Comparison of ENCODE assay signal across 21 cellular contexts in genomic region chr1:3066826-3067225, GRCh38. TPM values are rescaled to one million over a fixed set of nuclear protein-coding genes. Genes with fewer than 3 reads are reported as not detected.
A peak's percentile ranks its signal among the peaks of the same experiment; 100 is the strongest.
DNase-seq lines count a peak whose midpoint lies in the region; ATAC-seq and TF ChIP-seq lines count a peak whose summit lies in the region.
"Had no signal": no experiment of that assay in that cellular context is flagged by ENCODE, and none has a peak within 500 bp of the region (broad histone marks: within the 10 kb centered on the region; RNA-seq: fewer than 3 reads in every experiment).

No MANE protein-coding gene starts in this region.

- H2BK120ac ChIP-seq in neuronal stem cell (ENCODE audit: low read depth, low read length), result peak overlapping the region; percentile 82

- intact Hi-C loops in left cardiac atrium (cut with DNase I) (loop anchor here in 1 of 2 donors (10.0 kb wide), 1 partner anchor 338 kb away; no protein-coding TSS in a partner anchor), tibial artery (cut with DNase I; ENCODE audit: low total_unique reads) (loop anchor here (5.0 kb wide), 3 partner anchors 155 to 340 kb away; no protein-coding TSS in a partner anchor), mammary epithelial cell (cut with micrococcal nuclease) (no loop called here)

- no CpG with 5 or more reads among the region's 10 CpGs for WGBS in neuronal stem cell (ENCODE audit: extremely low coverage in 2 of 2, insufficient read length in 2 of 2, insufficient replicate concordance in 1 of 2), 2 donors
- 62% methylated on average over 9 of the region's 10 CpGs for WGBS in mammary epithelial cell (ENCODE audit: low coverage, missing lambda C conversion rate)

- in situ Hi-C loops in mammary epithelial cell (cut with MboI; ENCODE audit: low sequenced_read_pairs in 2 of 2), result no loop called here

- peak overlapping the region; percentile 83 for H2BK15ac ChIP-seq in neuronal stem cell (ENCODE audit: low read length)

- ATAC-seq in left cardiac atrium, result no peak
- ATAC-seq: activated CD8-positive, alpha-beta T cell treated with anti-CD3 and anti-CD28 coated beads for 36 hours; foreskin keratinocyte; WTC11 had no signal

- H3K4me3 ChIP-seq in neuronal stem cell (ENCODE audit: low read length in 2 of 2), result peak overlapping the region in 1 of 2 donors; percentile 39
- H3K4me3 ChIP-seq in tibial artery, result peak overlapping the region; percentile 77 to 92
- H3K4me3 ChIP-seq in mammary epithelial cell (replicated peaks in 1 of 3; ENCODE audit: insufficient read depth in 1 of 3, low read depth in 2 of 3, low read length in 3 of 3), result no peak overlapping the region
- H3K4me3 ChIP-seq: skin epidermis had no signal

- H3K27me3 Mint-ChIP-seq in chondrocyte (ENCODE audit: low read depth), result peaks cover 19% of the 10 kb centered on the region

- H3K4ac ChIP-seq in neuronal stem cell (ENCODE audit: low read length), result no peak overlapping the region

- peaks cover 2% of the 10 kb centered on the region for H4K20me1 ChIP-seq in mammary epithelial cell (ENCODE audit: insufficient read depth, low read length)

- BruUV-seq in mammary epithelial cell (replicated peaks; lab: Mats Ljungman, UMichigan), result no TSS peak

- H3K27me3 ChIP-seq in neuronal stem cell (ENCODE audit: control insufficient read depth in 3 of 3, insufficient read depth in 3 of 3, low read depth in 1 of 3, low read length in 3 of 3), result peaks cover 46 to 91% (median 82%) of the 10 kb centered on the region in 3 experiments
- H3K27me3 ChIP-seq in tibial artery, result no peaks in the 10 kb centered on the region
- peaks cover 38% of the 10 kb centered on the region for H3K27me3 ChIP-seq in mammary epithelial cell (ENCODE audit: insufficient read depth, low read length)

- H2BK5ac ChIP-seq in neuronal stem cell (ENCODE audit: low read length), result no peak overlapping the region

- H3K36me3 Mint-ChIP-seq in chondrocyte (ENCODE audit: low read depth), result peaks cover 3% of the 10 kb centered on the region
- H3K36me3 Mint-ChIP-seq: WTC11 had no signal

- H3K4me2 ChIP-seq in neuronal stem cell (ENCODE audit: insufficient read depth, low read length, poor library complexity, severe bottlenecking) (no peak overlapping the region), mammary epithelial cell (ENCODE audit: insufficient read depth, low read depth, low read length) (no peak overlapping the region)

- H3K27ac ChIP-seq in neuronal stem cell (replicated peaks; ENCODE audit: low read length), result no peak overlapping the region
- H3K27ac ChIP-seq in tibial artery, result peak overlapping the region; percentile 98 to 100
- H3K27ac ChIP-seq in mammary epithelial cell (ENCODE audit: insufficient read depth, low read depth, low read length), result no peak overlapping the region
- H3K27ac ChIP-seq: foreskin keratinocyte, skin epidermis had no signal

- peak overlapping the region; percentile 84 for H3K14ac ChIP-seq in neuronal stem cell (ENCODE audit: low read length)

- H3K4me1 ChIP-seq in neuronal stem cell (ENCODE audit: control insufficient read depth in 2 of 2, insufficient read depth in 1 of 2, low read depth in 1 of 2, low read length in 2 of 2) (peaks cover 0 to 17% of the 10 kb centered on the region in 2 donors), tibial artery (peaks cover 0 to 72% (median 38%) of the 10 kb centered on the region in 4 donors), mammary epithelial cell (ENCODE audit: insufficient read depth, low read length) (peaks cover 2% of the 10 kb centered on the region)
- H3K4me1 ChIP-seq: foreskin keratinocyte had no signal

- TF ChIP-seq CTCF in chondrocyte (IDR thresholded peaks at IDR 0.05) (no peak), tibial artery (IDR thresholded peaks at IDR 0.05) (no peak), mammary epithelial cell (conservative IDR thresholded peaks at IDR 0.05 in 1 of 2, IDR thresholded peaks at IDR 0.05 in 1 of 2; ENCODE audit: extremely low read depth in 1 of 2, insufficient read depth in 1 of 2, low read depth in 1 of 2, low read length in 2 of 2) (no peak), GM10266 (IDR thresholded peaks at IDR 0.05; ENCODE audit: control insufficient read depth, insufficient read depth, low read depth, missing control alignments) (no peak)

- H3K9me3 ChIP-seq in neuronal stem cell (replicated peaks in 1 of 2; ENCODE audit: control insufficient read depth in 2 of 2, insufficient read depth in 1 of 2, low read depth in 1 of 2, low read length in 2 of 2), result peaks cover 0 to 3% of the 10 kb centered on the region in 2 donors
- no peaks in the 10 kb centered on the region for H3K9me3 ChIP-seq in tibial artery
- no peaks in the 10 kb centered on the region for H3K9me3 ChIP-seq in mammary epithelial cell (replicated peaks; ENCODE audit: insufficient read depth, low read length)

- no peak overlapping the region for H4K8ac ChIP-seq in neuronal stem cell (ENCODE audit: low read depth, low read length)

- peak overlapping the region; percentile 95 for H2AK5ac ChIP-seq in neuronal stem cell (ENCODE audit: low read depth, low read length)

- H3K23ac ChIP-seq in neuronal stem cell (ENCODE audit: low read depth, low read length, poor library complexity), result peak overlapping the region; percentile 97

- H3K18ac ChIP-seq in neuronal stem cell (ENCODE audit: low read length), result peak overlapping the region; percentile 96

- peak; percentile 86 for DNase-seq in chondrocyte (ENCODE audit: low spot score)
- DNase-seq in left cardiac atrium, result peak; percentile 13
- no peak for DNase-seq in neuronal stem cell (ENCODE audit: low spot score)
- DNase-seq in tibial artery, result peak in 1 of 2 donors; percentile 67
- no peak for DNase-seq in mammary epithelial cell
- no peak for DNase-seq in MV-4-11 (lab: John Stamatoyannopoulos, UW)
- no peak for DNase-seq in epidermal melanocyte (ENCODE audit: insufficient read length, low spot score)
- no peak for DNase-seq in GM10266 (ENCODE audit: extremely low spot score)
- DNase-seq: activated CD8-positive, alpha-beta T cell treated with anti-CD3 and anti-CD28 coated beads for 36 hours; activated T-cell treated with anti-CD3 and anti-CD28 coated beads, Interleukin-2, amount 50 U/mL, for 48 hours; foreskin keratinocyte; NCI-H187 treated with DMSO at 0.1 percent for 48 hours; SIG-M5; T-helper 2 cell had no signal

- no peaks in the 10 kb centered on the region for H3K79me2 ChIP-seq in mammary epithelial cell (ENCODE audit: insufficient read depth, low read length)

- H3K36me3 ChIP-seq in neuronal stem cell (replicated peaks in 1 of 2; ENCODE audit: control insufficient read depth in 2 of 2, insufficient read depth in 2 of 2, low read length in 2 of 2) (no peaks in the 10 kb centered on the region), tibial artery (peaks cover 8 to 16% (median 11%) of the 10 kb centered on the region in 3 donors), mammary epithelial cell (ENCODE audit: insufficient read depth, low read length) (no peaks in the 10 kb centered on the region)

- H3K9ac ChIP-seq in neuronal stem cell (ENCODE audit: low read depth, low read length, poor library complexity) (peak overlapping the region; percentile 57), mammary epithelial cell (ENCODE audit: insufficient read depth, low read length) (no peak overlapping the region)

- H3K4me1 Mint-ChIP-seq in chondrocyte (ENCODE audit: low read depth), result peaks cover 14% of the 10 kb centered on the region
- H3K4me1 Mint-ChIP-seq: central memory CD8-positive, alpha-beta T cell had no signal

- peaks cover 6% of the 10 kb centered on the region for H3K79me1 ChIP-seq in neuronal stem cell (ENCODE audit: low read depth, low read length)

- H3K9me3 Mint-ChIP-seq in chondrocyte (ENCODE audit: low read depth), result no peaks in the 10 kb centered on the region
- H3K9me3 Mint-ChIP-seq: activated CD8-positive, alpha-beta T cell treated with anti-CD3 and anti-CD28 coated beads for 36 hours; central memory CD8-positive, alpha-beta T cell; nephron progenitor cell; WTC11 had no signal

- peak overlapping the region; percentile 30 for H2BK12ac ChIP-seq in neuronal stem cell (ENCODE audit: low read length)

- peak overlapping the region; percentile 24 for H4K91ac ChIP-seq in neuronal stem cell (ENCODE audit: low read depth, low read length, poor library complexity)

- H2AFZ ChIP-seq in neuronal stem cell (ENCODE audit: low read length) (no peak overlapping the region), mammary epithelial cell (ENCODE audit: low read depth, low read length) (no peak overlapping the region)

- no peak overlapping the region for H3K27ac Mint-ChIP-seq in chondrocyte (ENCODE audit: unreplicated experiment)
- H3K27ac Mint-ChIP-seq: activated CD8-positive, alpha-beta T cell treated with anti-CD3 and anti-CD28 coated beads for 36 hours; nephron progenitor cell; WTC11 had no signal

- peak overlapping the region; percentile 68 for H3K4me3 Mint-ChIP-seq in chondrocyte (ENCODE audit: unreplicated experiment)
- H3K4me3 Mint-ChIP-seq: activated CD8-positive, alpha-beta T cell treated with anti-CD3 and anti-CD28 coated beads for 36 hours had no signal

- dilution Hi-C loops in mammary epithelial cell (cut with HindIII; ENCODE audit: low sequenced_read_pairs), result no loop called here

- CTCF ChIA-PET in mammary epithelial cell (lab: Charles Lee; ENCODE audit: low non-redundant PET), result no interaction called here

RNA-seq across cellular contexts. Expression of gene PRDM16, which starts 2.2 kb away (rescaled TPM):
- 10.4 to 19.0 TPM (median 18.3 TPM) in 3 replicates for total RNA-seq in chondrocyte
- total RNA-seq in left cardiac atrium, result 1 to 10 TPM in 1 of 2 donors, under 1 TPM in 1; 0.99 to 1.2 TPM
- 7.9 TPM for polyA plus RNA-seq in neuronal stem cell (2013, experiment 1 of 2)
- polyA plus RNA-seq in neuronal stem cell (2013, experiment 2 of 2), result 7.6 TPM
- total RNA-seq in mammary epithelial cell, result not detected
- polyA plus RNA-seq in mammary epithelial cell, result 0.22 TPM
- polyA minus RNA-seq in mammary epithelial cell, result not detected

RNA-seq across cellular contexts. Expression of gene ACTRT2, which starts 45.6 kb away (rescaled TPM):
- total RNA-seq in chondrocyte (not detected in 3 replicates), left cardiac atrium (not detected), mammary epithelial cell (not detected)
- polyA plus RNA-seq in neuronal stem cell (2013, experiment 1 of 2), result 0.29 TPM
- polyA plus RNA-seq in neuronal stem cell (2013, experiment 2 of 2), result 0.29 TPM
- not detected for polyA plus RNA-seq in mammary epithelial cell
- not detected for polyA minus RNA-seq in mammary epithelial cell
- total RNA-seq: activated CD8-positive, alpha-beta T cell treated with anti-CD3 and anti-CD28 coated beads for 36 hours; foreskin keratinocyte; NCI-H460; WTC11 had no signal
- polyA plus RNA-seq: BJ, foreskin keratinocyte, thymus had no signal

Comparison
In these comparisons a context has a peak if more than half of its experiments do, and no peak if none do; other contexts are left out.
1. DNase-seq: peak in chondrocyte (single experiment) and left cardiac atrium (single experiment); none in neuronal stem cell (single experiment), mammary epithelial cell (single experiment), MV-4-11 (single experiment), epidermal melanocyte (single experiment) and GM10266 (single experiment).
2. H3K27ac ChIP-seq: peak in tibial artery (2 of 2); none in neuronal stem cell (single experiment) and mammary epithelial cell (single experiment).
3. H3K4me3 ChIP-seq: peak in tibial artery (2 of 2); none in mammary epithelial cell (0 of 3).